ENCODE assay signal across 13 cellular contexts in genomic region chrX:119194631-119195030, GRCh38. TPM values are rescaled to one million over a fixed set of nuclear protein-coding genes. Genes with fewer than 3 reads are reported as not detected.
DNase-seq lines count a peak whose midpoint lies in the region; ATAC-seq and TF ChIP-seq lines count a peak whose summit lies in the region.
"Had no signal": no experiment of that assay in that cellular context is flagged by ENCODE, and none has a peak within 500 bp of the region (broad histone marks: within the 10 kb centered on the region; RNA-seq: fewer than 3 reads in every experiment).

No MANE protein-coding gene starts in this region.

- H3K27me3 Mint-ChIP-seq in nephron (ENCODE audit: low read depth): no peaks in the 10 kb centered on the region
- H3K27me3 Mint-ChIP-seq: stimulated activated naive CD8-positive, alpha-beta T cell treated with anti-CD3 and anti-CD28 coated beads, Interleukin-15, Interleukin-2, amounts not matched to agents 100 ng/mL and 50 ng/mL, for 24 hours had no signal

- H3K27ac ChIP-seq in brain microvascular endothelial cell: no peak overlapping the region
- H3K27ac ChIP-seq: SJSA1 had no signal

- ATAC-seq in GM21367 (IDR thresholded peaks at IDR 0.05; ENCODE audit: unreplicated experiment) (no peak), esophagus mucosa (no peak)

- peaks cover 14% of the 10 kb centered on the region for H3K9me3 Mint-ChIP-seq in nephron
- H3K9me3 Mint-ChIP-seq: stimulated activated naive CD8-positive, alpha-beta T cell treated with anti-CD3 and anti-CD28 coated beads, Interleukin-15, Interleukin-2, amounts not matched to agents 100 ng/mL and 50 ng/mL, for 24 hours had no signal

- no peak overlapping the region for H3K4me3 ChIP-seq in brain microvascular endothelial cell (ENCODE audit: low read depth, low read length)
- H3K4me3 ChIP-seq: SJSA1 had no signal

- peak overlapping the region in 2 of 3 experiments; percentile 15 to 23 for H3K27ac Mint-ChIP-seq in nephron
- H3K27ac Mint-ChIP-seq: stimulated activated naive CD8-positive, alpha-beta T cell treated with anti-CD3 and anti-CD28 coated beads, Interleukin-15, Interleukin-2, amounts not matched to agents 100 ng/mL and 50 ng/mL, for 24 hours had no signal

- H3K36me3 ChIP-seq in brain microvascular endothelial cell (replicated peaks): no peaks in the 10 kb centered on the region
- H3K36me3 ChIP-seq: SJSA1 had no signal

- no peaks in the 10 kb centered on the region for H3K36me3 Mint-ChIP-seq in nephron (ENCODE audit: low read depth)

- peaks cover 18% of the 10 kb centered on the region for H3K4me1 Mint-ChIP-seq in nephron

- H3K4me3 Mint-ChIP-seq in nephron: no peak overlapping the region
- H3K4me3 Mint-ChIP-seq: stimulated activated naive CD8-positive, alpha-beta T cell treated with anti-CD3 and anti-CD28 coated beads, Interleukin-15, Interleukin-2, amounts not matched to agents 100 ng/mL and 50 ng/mL, for 24 hours had no signal

- DNase-seq in NCI-H524 (lab: John Stamatoyannopoulos, UW): peak; percentile 4 to 31
- DNase-seq in NCI-H524 treated with DMSO at 0.1 percent for 48 hours (lab: John Stamatoyannopoulos, UW): no peak
- peak; percentile 9 to 42 for DNase-seq in Kasumi-1 (lab: John Stamatoyannopoulos, UW)
- no peak for DNase-seq in brain microvascular endothelial cell
- no peak for DNase-seq in stimulated activated CD4-positive, alpha-beta T cell treated with anti-CD3 and anti-CD28 coated beads, Interleukin-4, amount 100 ng/mL, for 1 hour
- DNase-seq: activated CD4-positive, alpha-beta T cell treated with anti-CD3 and anti-CD28 coated beads, Interleukin-2, amount 50 U/mL, for 1 hour; activated naive CD4-positive, alpha-beta T cell treated with anti-CD3 and anti-CD28 coated beads, Interleukin-2, amount 50 U/mL, for 16 hours; NCI-H146 had no signal

- in situ Hi-C loops in brain microvascular endothelial cell (cut with HindIII; ENCODE audit: low pct_ligation_motif_present, low sequenced_read_pairs): no loop called here

- no peaks in the 10 kb centered on the region for H3K27me3 ChIP-seq in brain microvascular endothelial cell (replicated peaks)
- H3K27me3 ChIP-seq: SJSA1 had no signal

- peak; percentile 49 for TF ChIP-seq CTCF in brain microvascular endothelial cell (IDR thresholded peaks at IDR 0.05; ENCODE audit: low read depth, low read length, missing control alignments)
- peak in 1 of 3 experiments; percentile 22 for TF ChIP-seq CTCF in nephron (IDR thresholded peaks at IDR 0.05; ENCODE audit: unreplicated experiment in 3 of 3)

RNA-seq across cellular contexts. Expression of gene PGRMC1, which starts 41.5 kb away (rescaled TPM):
- 45.1 TPM for total RNA-seq in esophagus mucosa

Comparison
In these comparisons a context has a peak if more than half of its experiments do, and no peak if none do; other contexts are left out.
1. DNase-seq: peak in NCI-H524 (2 of 2) and Kasumi-1 (2 of 2); none in NCI-H524 treated with DMSO at 0.1 percent for 48 hours (single experiment), brain microvascular endothelial cell (single experiment) and stimulated activated CD4-positive, alpha-beta T cell treated with anti-CD3 and anti-CD28 coated beads, Interleukin-4, amount 100 ng/mL, for 1 hour (single experiment).